In the genomic region with DNA sequence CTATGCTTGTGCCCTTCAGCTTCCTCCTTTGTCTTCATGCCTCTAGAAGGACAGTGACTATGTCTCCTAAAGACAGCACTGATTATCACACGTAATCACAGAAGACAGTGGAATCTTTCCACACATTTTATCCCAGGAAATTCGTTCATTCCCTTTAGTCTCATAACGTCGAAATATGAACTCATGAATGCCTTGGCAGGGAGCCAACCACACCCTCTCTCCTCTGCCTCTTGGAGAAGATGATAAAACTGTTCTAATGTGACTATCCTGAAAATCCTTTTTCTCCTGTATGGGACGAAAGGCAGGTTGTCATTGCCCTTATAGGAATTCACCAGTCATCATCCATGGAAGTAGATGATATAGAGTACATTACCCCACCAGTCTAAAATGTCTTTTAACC, we compare ENCODE assay signal across 26 cellular contexts.
A peak's percentile ranks its signal among the peaks of the same experiment; 100 is the strongest.
DNase-seq lines count a peak whose midpoint lies in the region; ATAC-seq, FAIRE-seq and TF ChIP-seq lines count a peak whose summit lies in the region.
"Had no signal": no experiment of that assay in that cellular context is flagged by ENCODE, and none has a peak within 500 bp of the region (broad histone marks: within the 10 kb centered on the region; RNA-seq: fewer than 3 reads in every experiment).

No MANE protein-coding gene starts in this region.

- H3K27ac ChIP-seq in heart right ventricle = no peak overlapping the region
- no peak overlapping the region for H3K27ac ChIP-seq in K562 (ENCODE audit: extremely low read depth, low read depth, low read length)
- H3K27ac ChIP-seq in transverse colon = no peak overlapping the region
- H3K27ac ChIP-seq: pancreas, right lobe of liver had no signal

- H3K36me3 ChIP-seq in heart right ventricle = no peaks in the 10 kb centered on the region
- no peaks in the 10 kb centered on the region for H3K36me3 ChIP-seq in K562 (ENCODE audit: control insufficient read depth, insufficient read depth, low read length)
- no peaks in the 10 kb centered on the region for H3K36me3 ChIP-seq in transverse colon
- H3K36me3 ChIP-seq: pancreas, right lobe of liver had no signal

- TF ChIP-seq CTCF in heart right ventricle (IDR thresholded peaks at IDR 0.05) = no peak
- no peak for TF ChIP-seq CTCF in K562 (IDR thresholded peaks at IDR 0.05 in 2 of 3, conservative IDR thresholded peaks at IDR 0.05 in 1 of 3; ENCODE audit: insufficient read depth in 2 of 3, low read depth in 1 of 3, low read length in 3 of 3)
- no peak for TF ChIP-seq CTCF in transverse colon (IDR thresholded peaks at IDR 0.05)

- ATAC-seq in left ventricle myocardium superior (no peak), heart right ventricle (no peak), K562 (no peak), GM19324 (IDR thresholded peaks at IDR 0.05; ENCODE audit: low FRiP score, unreplicated experiment) (no peak)
- ATAC-seq: activated CD8-positive, alpha-beta T cell treated with anti-CD3 and anti-CD28 coated beads for 36 hours; CD8-positive, alpha-beta T cell; pancreas; right lobe of liver had no signal

- BruUV-seq in K562 (replicated peaks; lab: Mats Ljungman, UMichigan) = no TSS peak

- 41 to 47% methylated on average over 5 of the region's 5 CpGs for WGBS in heart right ventricle, 2 donors
- 0% methylated on average over 5 of the region's 5 CpGs for WGBS in K562 (ENCODE audit: insufficient coverage, low coverage, missing lambda C conversion rate)
- 36 to 43% methylated on average over 5 of the region's 5 CpGs for WGBS in transverse colon (ENCODE audit: low coverage in 1 of 2), 2 donors

- H2AFZ ChIP-seq in K562 (ENCODE audit: low read depth, low read length) = no peak overlapping the region

- H3K27me3 ChIP-seq in heart right ventricle = no peaks in the 10 kb centered on the region
- no peaks in the 10 kb centered on the region for H3K27me3 ChIP-seq in K562 (ENCODE audit: control insufficient read depth in 2 of 2, insufficient read depth in 2 of 2, low read length in 2 of 2)
- no peaks in the 10 kb centered on the region for H3K27me3 ChIP-seq in transverse colon
- H3K27me3 ChIP-seq: pancreas, right lobe of liver had no signal

- no peaks in the 10 kb centered on the region for H3K9me3 ChIP-seq in heart right ventricle
- no peaks in the 10 kb centered on the region for H3K9me3 ChIP-seq in K562 (replicated peaks; ENCODE audit: control insufficient read depth, insufficient read depth, low read depth, low read length)
- H3K9me3 ChIP-seq in transverse colon = no peaks in the 10 kb centered on the region
- H3K9me3 ChIP-seq: pancreas, right lobe of liver had no signal

- TF ChIP-seq EP300 in K562 (IDR thresholded peaks at IDR 0.05; ENCODE audit: low read length) = no peak
- TF ChIP-seq EP300 in transverse colon (IDR thresholded peaks at IDR 0.05; ENCODE audit: low read depth) = no peak

- FAIRE-seq in K562 (lab: Jason Lieb, UNC) = no peak
- FAIRE-seq: GM12891, pancreas had no signal

- H3K4me1 ChIP-seq in heart right ventricle (no peaks in the 10 kb centered on the region), K562 (replicated peaks in 1 of 2; ENCODE audit: control insufficient read depth in 2 of 2, insufficient read depth in 2 of 2, low read length in 2 of 2) (no peaks in the 10 kb centered on the region; a peak in 2 of 5 replicates), transverse colon (no peaks in the 10 kb centered on the region)
- H3K4me1 ChIP-seq: pancreas had no signal

- in situ Hi-C loops in K562 (cut with MboI) = no loop called here
- in situ Hi-C loops in transverse colon (cut with MboI; ENCODE audit: low pct_ligation_motif_present in 1 of 4, low pct_unique_long_range_greater_than_20kb in 1 of 4, low sequenced_read_pairs in 3 of 4) = no loop called here

- intact Hi-C loops in left ventricle myocardium superior (cut with micrococcal nuclease) (no loop called here), heart right ventricle (cut with DNase I) (no loop called here), K562 (cut with micrococcal nuclease) (no loop called here), transverse colon (cut with DNase I; ENCODE audit: low total_unique reads) (no loop called here)

- H3K9me1 ChIP-seq in K562 (ENCODE audit: control insufficient read depth, insufficient read depth, low read length) = no peaks in the 10 kb centered on the region

- no peak overlapping the region for H3K4me2 ChIP-seq in K562 (ENCODE audit: insufficient read depth, low read length)

- DNase-seq in DMS79 treated with DMSO at 0.1 percent for 48 hours (lab: John Stamatoyannopoulos, UW) (peak; percentile 5), DMS79 (lab: John Stamatoyannopoulos, UW) (no peak), left ventricle myocardium superior (peak; percentile 30), heart right ventricle (no peak), K562 (ENCODE audit: extremely low read depth in 1 of 4, low spot score in 3 of 4) (peak in 2 of 4 experiments; percentile 6 to 47), transverse colon (peak; percentile 11), hepatic stellate cell (ENCODE audit: low spot score) (no peak)
- DNase-seq: 8988T; activated CD4-positive, CD25-positive, alpha-beta regulatory T cell treated with anti-CD3 and anti-CD28 coated beads, Interleukin-2, amount 50 U/mL, for 72 hours; activated CD8-positive, alpha-beta T cell treated with anti-CD3 and anti-CD28 coated beads for 36 hours; activated naive CD4-positive, alpha-beta T cell treated with Interleukin-2 at 50 U/mL for 16 hours; activated T-cell treated with anti-CD3 and anti-CD28 coated beads, Interleukin-2, amount 50 U/mL, for 24 hours; CD8-positive, alpha-beta T cell; dermis blood vessel endothelial cell; HFFc6; immature natural killer cell; Kasumi-1; NCI-H1092 treated with DMSO at 0.1 percent for 48 hours; NCI-H226; pancreas; right lobe of liver; stimulated activated CD4-positive, alpha-beta T cell treated with anti-CD3 and anti-CD28 coated beads, Interleukin-15, amount 100 ng/mL, for 24 hours; stimulated activated CD8-positive, alpha-beta memory T cell treated with anti-CD3 and anti-CD28 coated beads, Interleukin-4, amount 100 ng/mL, for 48 hours; T1000 had no signal

- CTCF ChIA-PET in K562 (lab: Yijun Ruan, JAX; ENCODE audit: low intra/inter-chr PET ratio) = no interaction called here

- no peak for TF ChIP-seq POLR2A in K562 (conservative IDR thresholded peaks at IDR 0.05)
- TF ChIP-seq POLR2A in transverse colon (IDR thresholded peaks at IDR 0.05) = no peak

- no peak overlapping the region for H3K9ac ChIP-seq in K562 (ENCODE audit: insufficient read depth in 1 of 2, low read depth in 2 of 2, low read length in 2 of 2)

- TF ChIP-seq RAD21 in K562 (CRISPR knock-in tag; conservative IDR thresholded peaks at IDR 0.05 in 1 of 2, IDR thresholded peaks at IDR 0.05 in 1 of 2) = no peak

- H3K4me3 ChIP-seq in heart right ventricle (no peak overlapping the region), K562 (no peak overlapping the region), transverse colon (no peak overlapping the region)
- H3K4me3 ChIP-seq: pancreas, right lobe of liver had no signal

- H3K79me2 ChIP-seq in K562 (ENCODE audit: control insufficient read depth, insufficient read depth, low read length) = no peaks in the 10 kb centered on the region

- H4K20me1 ChIP-seq in K562 (replicated peaks; ENCODE audit: control insufficient read depth, insufficient read depth, low read length) = no peaks in the 10 kb centered on the region

- POLR2A ChIA-PET in K562 (lab: Yijun Ruan, JAX) = interaction anchor here (0.7 kb wide), 1 partner anchor 1383 kb away, joined by 3 read pairs; no protein-coding TSS in a partner anchor

TF ChIP-seq in K562, 482 proteins besides CTCF, POLR2A, EP300 and RAD21:
- TF ChIP-seq, protein P1, sequence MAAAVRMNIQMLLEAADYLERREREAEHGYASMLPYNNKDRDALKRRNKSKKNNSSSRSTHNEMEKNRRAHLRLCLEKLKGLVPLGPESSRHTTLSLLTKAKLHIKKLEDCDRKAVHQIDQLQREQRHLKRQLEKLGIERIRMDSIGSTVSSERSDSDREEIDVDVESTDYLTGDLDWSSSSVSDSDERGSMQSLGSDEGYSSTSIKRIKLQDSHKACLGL (CRISPR knock-in tag; IDR thresholded peaks at IDR 0.05; ENCODE audit: borderline replicate concordance, poor library complexity, severe bottlenecking) = no peak
- peak; percentile 94 for TF ChIP-seq NFIC (IDR thresholded peaks at IDR 0.05)
- TF ChIP-seq NFIX (CRISPR knock-in tag; IDR thresholded peaks at IDR 0.05; ENCODE audit: low read depth) = peak; percentile 65

Comparison
In these comparisons a context has a peak if more than half of its experiments do, and no peak if none do; other contexts are left out.
1. DNase-seq: peak in DMS79 treated with DMSO at 0.1 percent for 48 hours (single experiment), left ventricle myocardium superior (single experiment) and transverse colon (single experiment); none in DMS79 (single experiment), heart right ventricle (0 of 2) and hepatic stellate cell (single experiment).